Comparison of ENCODE assay signal across 2 cellular contexts in genomic region chr10:50224330-50224952, GRCh38.
TF ChIP-seq lines count a peak whose summit lies in the region.

No MANE protein-coding gene starts in this region.

TF ChIP-seq in A549, 52 proteins besides CTCF, POLR2A, EP300 and RAD21 (continued from another document):
- no peak for TF ChIP-seq FOSL2 (IDR thresholded peaks at IDR 0.05)
- no peak for TF ChIP-seq FOSL2 (CRISPR knock-in tag; IDR thresholded peaks at IDR 0.05)
- TF ChIP-seq BCL3 (IDR thresholded peaks at IDR 0.05): no peak
- peak; percentile 60 for TF ChIP-seq SMC3 (IDR thresholded peaks at IDR 0.05)
- no peak for TF ChIP-seq SREBF2 (IDR thresholded peaks at IDR 0.05)
TF ChIP-seq in A549: peak in this region for 3.

TF ChIP-seq in HCT116, 20 proteins besides CTCF, POLR2A, EP300 and RAD21 (continued from another document):
- TF ChIP-seq, protein P1, sequence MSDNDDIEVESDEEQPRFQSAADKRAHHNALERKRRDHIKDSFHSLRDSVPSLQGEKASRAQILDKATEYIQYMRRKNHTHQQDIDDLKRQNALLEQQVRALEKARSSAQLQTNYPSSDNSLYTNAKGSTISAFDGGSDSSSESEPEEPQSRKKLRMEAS (IDR thresholded peaks at IDR 0.05): peak; percentile 74
- TF ChIP-seq JUND (IDR thresholded peaks at IDR 0.05) (no peak), FOSL1 (IDR thresholded peaks at IDR 0.05; ENCODE audit: low read depth) (no peak), EZH2phosphoT487 (IDR thresholded peaks at IDR 0.05; ENCODE audit: borderline replicate concordance) (no peak), CEBPB (IDR thresholded peaks at IDR 0.05; ENCODE audit: low read depth) (no peak), ZNF274 (IDR thresholded peaks at IDR 0.05; ENCODE audit: low read depth, low read length) (no peak)
